ENCODE assay signal across 8 cellular contexts in genomic region chr3:44476963-44477311, GRCh38. TPM values are rescaled to one million over a fixed set of nuclear protein-coding genes. Genes with fewer than 3 reads are reported as not detected.
DNase-seq lines count a peak whose midpoint lies in the region; ATAC-seq and TF ChIP-seq lines count a peak whose summit lies in the region.

No MANE protein-coding gene starts in this region.

- no peak overlapping the region for H3K27ac ChIP-seq in PC-3 (ENCODE audit: low read length)
- H3K27ac ChIP-seq in ovary, result no peak overlapping the region

- H3K9ac ChIP-seq in PC-3 (ENCODE audit: low read length), result peak overlapping the region; percentile 82

- no peaks in the 10 kb centered on the region for H3K9me3 Mint-ChIP-seq in Caco-2 (ENCODE audit: unreplicated experiment)

- no peaks in the 10 kb centered on the region for H3F3A ChIP-seq in PC-3 (ENCODE audit: low read length, unreplicated experiment)

- H3K27me3 Mint-ChIP-seq in Caco-2 (ENCODE audit: insufficient read depth, unreplicated experiment), result no peaks in the 10 kb centered on the region

- no peak for TF ChIP-seq EP300 in ovary (IDR thresholded peaks at IDR 0.05)

- H3K9me2 ChIP-seq in PC-3 (replicated peaks; ENCODE audit: low read length), result no peaks in the 10 kb centered on the region

- CTCF ChIA-PET in Caco-2 (lab: Charles Lee), result no interaction called here
- CTCF ChIA-PET in PC-3 (lab: Charles Lee), result no interaction called here

- no peaks in the 10 kb centered on the region for H3K9me3 ChIP-seq in Caco-2
- H3K9me3 ChIP-seq in PC-3 (ENCODE audit: low read length), result no peaks in the 10 kb centered on the region
- no peaks in the 10 kb centered on the region for H3K9me3 ChIP-seq in ovary

- no peak for DNase-seq in Caco-2
- no peak for DNase-seq in PC-3
- no peak for DNase-seq in epithelial cell of proximal tubule (ENCODE audit: low read depth)
- DNase-seq in ovary, result no peak
- DNase-seq in DMS114 treated with DMSO at 0.1 percent for 48 hours (lab: John Stamatoyannopoulos, UW; ENCODE audit: unreplicated experiment), result no peak
- DNase-seq in hypothalamus (lab: John Stamatoyannopoulos, UW), result no peak
- DNase-seq in NCI-H526 (lab: John Stamatoyannopoulos, UW), result no peak
- no peak for DNase-seq in CD1c-positive myeloid dendritic cell (ENCODE audit: extremely low spot score)

- H3K4me1 Mint-ChIP-seq in Caco-2 (ENCODE audit: low read depth, unreplicated experiment), result peaks cover 8% of the 10 kb centered on the region

- H4K20me1 ChIP-seq in PC-3 (ENCODE audit: low read length), result no peaks in the 10 kb centered on the region

- H3K4me3 ChIP-seq in Caco-2 (ENCODE audit: low read depth, low read length) (peak overlapping the region; percentile 67), PC-3 (ENCODE audit: low read length) (peak overlapping the region; percentile 83), epithelial cell of proximal tubule (ENCODE audit: low read depth, low read length) (peak overlapping the region; percentile 76), ovary (peak overlapping the region; percentile 60)

- peaks cover 7% of the 10 kb centered on the region for H3K36me3 Mint-ChIP-seq in Caco-2 (ENCODE audit: insufficient read depth, unreplicated experiment)

- 0 to 1% (median 0%) methylated on average over 5 of the region's 5 CpGs for WGBS in ovary, 3 donors

- TSS peak; percentile 65 for BruUV-seq in Caco-2 (replicated peaks; lab: Mats Ljungman, UMichigan)
- no TSS peak for BruUV-seq in PC-3 (replicated peaks; lab: Mats Ljungman, UMichigan)

- no peaks in the 10 kb centered on the region for H3K27me3 ChIP-seq in Caco-2 (replicated peaks; ENCODE audit: control insufficient read depth, insufficient read depth, low read length)
- no peaks in the 10 kb centered on the region for H3K27me3 ChIP-seq in PC-3 (ENCODE audit: low read length)
- H3K27me3 ChIP-seq in ovary, result no peaks in the 10 kb centered on the region

- no peak for ATAC-seq in PC-3

- H2AFZ ChIP-seq in PC-3 (ENCODE audit: low read length), result peak overlapping the region; percentile 100

- TF ChIP-seq POLR2A in ovary (IDR thresholded peaks at IDR 0.05), result no peak

- peak overlapping the region; percentile 88 for H3K4me3 Mint-ChIP-seq in Caco-2 (ENCODE audit: unreplicated experiment)

- TF ChIP-seq CTCF in Caco-2 (IDR thresholded peaks at IDR 0.05; ENCODE audit: insufficient read depth in 1 of 2, low read depth in 1 of 2, low read length in 1 of 2, severe bottlenecking in 1 of 2, unreplicated experiment in 1 of 2) (no peak), PC-3 (conservative IDR thresholded peaks at IDR 0.05; ENCODE audit: low read depth, low read length) (no peak), epithelial cell of proximal tubule (conservative IDR thresholded peaks at IDR 0.05; ENCODE audit: low read depth, low read length) (no peak), ovary (IDR thresholded peaks at IDR 0.05) (no peak)

- POLR2A ChIA-PET in Caco-2 (lab: Charles Lee) (no interaction called here), PC-3 (lab: Charles Lee; ENCODE audit: unreplicated experiment) (no interaction called here)

- H3K4me1 ChIP-seq in Caco-2, result peaks cover 12% of the 10 kb centered on the region
- peaks cover 5% of the 10 kb centered on the region; the same call in 1 of the 2 replicates for H3K4me1 ChIP-seq in PC-3 (ENCODE audit: insufficient read depth, low read length)
- peaks cover 1% of the 10 kb centered on the region for H3K4me1 ChIP-seq in ovary (ENCODE audit: insufficient read depth)

- H3K4me2 ChIP-seq in PC-3 (ENCODE audit: low read length), result peak overlapping the region; percentile 88

- peaks cover 53% of the 10 kb centered on the region for H3K79me2 ChIP-seq in PC-3 (ENCODE audit: low read length)

- peak overlapping the region; percentile 71 for H3K27ac Mint-ChIP-seq in Caco-2 (ENCODE audit: unreplicated experiment)

- intact Hi-C loops in Caco-2 (cut with micrococcal nuclease; ENCODE audit: unreplicated experiment), result loop anchor here (1.0 to 2.0 kb wide), 2 partner anchors 34 to 154 kb away; no protein-coding TSS in a partner anchor
- intact Hi-C loops in PC-3 (cut with micrococcal nuclease), result loop anchor here (1.0 to 5.0 kb wide), 4 partner anchors 33 to 155 kb away; partner anchors contain the start of genes TCAIM and ZNF197
- intact Hi-C loops in ovary (cut with DNase I), result loop anchor here in 1 of 4 donors (10.0 kb wide), 2 partner anchors 148 to 152 kb away; partner anchors contain the start of gene ZNF197

- H3K36me3 ChIP-seq in Caco-2 (ENCODE audit: control insufficient read depth, insufficient read depth, low read length) (no peaks in the 10 kb centered on the region), PC-3 (ENCODE audit: low read depth, low read length) (no peaks in the 10 kb centered on the region), ovary (no peaks in the 10 kb centered on the region)

RNA-seq across cellular contexts. Expression of gene ZNF445, which starts 0.5 kb away (rescaled TPM):
- total RNA-seq in Caco-2 (2022) (19.0 TPM in 2 replicates), PC-3 (2014; rRNA removed) (7.7 and 8.2 TPM in 2 replicates), epithelial cell of proximal tubule (3.6 and 4.3 TPM in 2 replicates), ovary (10 to 100 TPM in 5 of 7 donors, 1 to 10 TPM in 2; 5.2 to 30.3 (median 25.9) TPM)
- polyA plus RNA-seq in ovary, result 10 to 100 TPM in 1 of 2 donors, 1 to 10 TPM in 1; 6.7 to 11.6 TPM
